Comparison of ENCODE assay signal across 8 cellular contexts in the genomic region with DNA sequence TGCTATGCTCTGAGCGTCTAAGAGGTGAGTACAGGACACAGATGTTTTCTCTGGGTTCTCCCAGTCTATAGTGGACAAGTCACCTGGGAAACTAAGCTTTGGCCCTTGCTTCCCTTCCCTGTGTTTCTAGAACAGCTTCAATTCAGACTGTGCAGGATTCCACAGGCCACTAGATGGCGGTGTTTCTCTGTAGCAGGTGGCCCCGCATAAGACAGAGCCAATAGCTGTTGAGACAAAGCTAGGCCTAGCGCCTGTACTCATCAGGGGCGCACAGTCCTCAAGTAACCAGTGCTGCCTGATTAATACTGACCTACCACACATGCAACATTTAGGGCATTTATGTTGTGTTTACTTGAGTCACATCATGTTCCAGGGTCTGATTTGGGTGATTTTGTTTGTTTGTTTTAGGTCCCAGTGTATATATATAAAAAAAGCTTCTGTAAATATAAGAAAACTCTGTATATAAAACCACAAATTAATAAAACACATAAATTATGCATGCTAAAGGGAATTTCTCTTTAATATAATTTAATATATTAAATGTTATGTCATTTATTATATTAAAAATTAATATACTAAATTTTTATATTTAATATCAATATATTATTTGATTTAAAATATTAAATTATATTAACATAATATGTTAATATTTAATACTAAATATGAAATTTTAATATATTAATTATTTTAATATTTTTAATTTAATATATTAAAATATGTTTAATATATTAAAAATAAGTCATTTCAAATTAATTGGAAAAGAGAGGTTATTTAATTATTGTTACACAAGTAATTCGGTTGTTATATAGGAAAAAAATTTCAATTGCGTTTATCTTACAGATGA.
DNase-seq lines count a peak whose midpoint lies in the region; ATAC-seq and TF ChIP-seq lines count a peak whose summit lies in the region.

No MANE protein-coding gene starts in this region.

- CTCF ChIA-PET in Calu3 (lab: Charles Lee), result interaction anchor here (0.5 to 2.7 kb wide), 40 partner anchors 11 to 982 kb away, joined by 3 to 106 read pairs (median 4); no protein-coding TSS in a partner anchor

- no peak overlapping the region for H3K4me3 ChIP-seq in HL-60 (replicated peaks; ENCODE audit: insufficient read depth, low read length)

- H3K9me3 Mint-ChIP-seq in Calu3 (ENCODE audit: low read depth, unreplicated experiment), result no peaks in the 10 kb centered on the region

- no peak overlapping the region for H3K27ac ChIP-seq in HL-60 (replicated peaks)

- H3K4me1 Mint-ChIP-seq in Calu3 (ENCODE audit: low read depth, unreplicated experiment), result no peaks in the 10 kb centered on the region

- no peak overlapping the region for H3K4me3 Mint-ChIP-seq in Calu3 (ENCODE audit: low read depth, unreplicated experiment)

- H3K27ac Mint-ChIP-seq in Calu3 (ENCODE audit: unreplicated experiment), result no peak overlapping the region

- peaks cover 18% of the 10 kb centered on the region for H3K27me3 ChIP-seq in HL-60 (ENCODE audit: insufficient read depth, poor library complexity, severe bottlenecking)

- intact Hi-C loops in Calu3 (cut with micrococcal nuclease; ENCODE audit: unreplicated experiment), result loop anchor here (1.0 to 5.0 kb wide), 5 partner anchors 109 to 480 kb away; no protein-coding TSS in a partner anchor

- H3K36me3 Mint-ChIP-seq in Calu3 (ENCODE audit: insufficient read depth, unreplicated experiment), result no peaks in the 10 kb centered on the region

- no TSS peak for BruUV-seq in Calu3 (replicated peaks; lab: Mats Ljungman, UMichigan)

- TF ChIP-seq CTCF in Calu3 (IDR thresholded peaks at IDR 0.05; ENCODE audit: unreplicated experiment) (peak; percentile 88), HL-60 (IDR thresholded peaks at IDR 0.05; ENCODE audit: insufficient read depth, low read length) (peak; percentile 89)

- ATAC-seq in GM21381 (IDR thresholded peaks at IDR 0.05; ENCODE audit: unreplicated experiment), result peak; percentile 99

- H3K27me3 Mint-ChIP-seq in Calu3 (ENCODE audit: unreplicated experiment), result peaks cover 59% of the 10 kb centered on the region

- DNase-seq in Calu3 (peak; percentile 87), HL-60 (ENCODE audit: low read depth in 1 of 2, low spot score in 1 of 2) (peak; percentile 49 to 84), NCI-H82 treated with DMSO at 0.1 percent for 48 hours (lab: John Stamatoyannopoulos, UW; ENCODE audit: unreplicated experiment) (peak; percentile 83), ecto neural progenitor cell (ENCODE audit: low spot score) (peak; percentile 89), lung microvascular endothelial cell (ENCODE audit: low read depth in 2 of 2) (peak; percentile 91 to 94)
- peak; percentile 67 to 70 for DNase-seq in activated CD4-positive, alpha-beta T cell treated with anti-CD3 and anti-CD28 coated beads, Interleukin-2, amount 50 U/mL, for 4 hours
- peak; percentile 51 for DNase-seq in stimulated activated CD8-positive, alpha-beta memory T cell treated with anti-CD3 and anti-CD28 coated beads, Interleukin-15, amount 100 ng/mL, for 24 hours (ENCODE audit: low read depth)
